Comparison of ENCODE assay signal across 24 cellular contexts in genomic region chr10:52807803-52808202, GRCh38. TPM values are rescaled to one million over a fixed set of nuclear protein-coding genes. Genes with fewer than 3 reads are reported as not detected.
DNase-seq lines count a peak whose midpoint lies in the region; ATAC-seq, FAIRE-seq and TF ChIP-seq lines count a peak whose summit lies in the region.
"Had no signal": no experiment of that assay in that cellular context is flagged by ENCODE, and none has a peak within 500 bp of the region (broad histone marks: within the 10 kb centered on the region; RNA-seq: fewer than 3 reads in every experiment).

No MANE protein-coding gene starts in this region.

- no peak for FAIRE-seq in GM12878 (lab: Jason Lieb, UNC)

- 0% methylated on average over 2 of the region's 2 CpGs for WGBS in GM12878 (ENCODE audit: insufficient coverage, insufficient replicate concordance, low lambda C conversion rate, missing lambda C conversion rate)

- ATAC-seq in GM18858 (IDR thresholded peaks at IDR 0.05; ENCODE audit: unreplicated experiment), result peak; percentile 59
- ATAC-seq in GM19463 (IDR thresholded peaks at IDR 0.05; ENCODE audit: unreplicated experiment), result peak; percentile 75
- ATAC-seq in HG03378 (IDR thresholded peaks at IDR 0.05; ENCODE audit: unreplicated experiment), result peak; percentile 67
- ATAC-seq in GM12878, result peak; percentile 41
- ATAC-seq in GM21515 (IDR thresholded peaks at IDR 0.05; ENCODE audit: unreplicated experiment), result no peak

- H3K9me3 ChIP-seq in GM12878 (replicated peaks; ENCODE audit: control insufficient read depth, insufficient read depth, low read length), result no peaks in the 10 kb centered on the region
- H3K9me3 ChIP-seq: BE2C had no signal

- in situ Hi-C loops in GM12878 (cut with MboI), result no loop called here

- H3K4me1 ChIP-seq in GM12878 (ENCODE audit: control insufficient read depth, insufficient read depth, low read length), result no peaks in the 10 kb centered on the region
- H3K4me1 ChIP-seq: BE2C had no signal

- DNase-seq in GM12878 (ENCODE audit: low read depth, low spot score), result no peak
- no peak for DNase-seq in DMS 273 (lab: John Stamatoyannopoulos, UW; ENCODE audit: unreplicated experiment)
- DNase-seq in T1000 (lab: John Stamatoyannopoulos, UW), result no peak
- DNase-seq: BE2C; Caco-2; CD4-positive, CD25-positive, alpha-beta regulatory T cell; GOT3; HCEC 1CT; IMR-90; NCI-H1694; NCI-H2081; NCI-H2171; NCI-H524 treated with DMSO at 0.1 percent for 48 hours; NCI-H82; Right ventricle myocardium superior had no signal

- CTCF ChIA-PET in GM12878 (lab: Yijun Ruan, JAX), result interaction anchor here (1.2 to 1.9 kb wide), 2 partner anchors 10 to 11 kb away, joined by 4 to 8 read pairs; no protein-coding TSS in a partner anchor

- SMC1A ChIA-PET in GM12878 (lab: Charles Lee; ENCODE audit: uncharacterized antibody, unreplicated experiment), result interaction anchor here (0.9 kb wide), 1 partner anchor 10 kb away, joined by 3 read pairs; no protein-coding TSS in a partner anchor

- H4K20me1 ChIP-seq in GM12878 (ENCODE audit: control insufficient read depth, insufficient read depth), result no peaks in the 10 kb centered on the region

- no peaks in the 10 kb centered on the region; a peak in 2 of 4 replicates for H3K27me3 ChIP-seq in GM12878 (replicated peaks in 1 of 2; ENCODE audit: control insufficient read depth in 2 of 2, insufficient read depth in 2 of 2, low read length in 1 of 2)

- H3K36me3 ChIP-seq in GM12878 (ENCODE audit: control insufficient read depth in 2 of 2, insufficient read depth in 2 of 2, low read length in 1 of 2), result no peaks in the 10 kb centered on the region
- H3K36me3 ChIP-seq: BE2C had no signal

- RAD21 ChIA-PET in GM12878 (lab: Charles Lee; ENCODE audit: unreplicated experiment), result no interaction called here

- H3K4me3 ChIP-seq in GM12878, result no peak overlapping the region

- POLR2A ChIA-PET in GM12878 (lab: Charles Lee), result no interaction called here

- TF ChIP-seq RAD21 in GM12878 (IDR thresholded peaks at IDR 0.05; ENCODE audit: insufficient read depth, low read depth, low read length), result no peak

- H3K9ac ChIP-seq in GM12878 (ENCODE audit: control insufficient read depth, insufficient read depth, low read length), result no peak overlapping the region
- H3K9ac ChIP-seq: KMS-11 had no signal

- TF ChIP-seq CTCF in GM12878 (IDR thresholded peaks at IDR 0.05 in 2 of 3, conservative IDR thresholded peaks at IDR 0.05 in 1 of 3; ENCODE audit: control insufficient read depth in 2 of 3, extremely low read depth in 1 of 3, insufficient read depth in 1 of 3, low read depth in 3 of 3, low read length in 3 of 3), result no peak

- BruUV-seq in GM12878 (replicated peaks; lab: Mats Ljungman, UMichigan), result no TSS peak

- TF ChIP-seq POLR2A in GM12878 (IDR thresholded peaks at IDR 0.05; ENCODE audit: low read depth, low read length), result no peak

- intact Hi-C loops in GM12878 (cut with micrococcal nuclease; ENCODE audit: unreplicated experiment), result no loop called here

- H3K4me2 ChIP-seq in GM12878 (ENCODE audit: control insufficient read depth, insufficient read depth), result no peak overlapping the region
- H3K4me2 ChIP-seq: KMS-11 had no signal

- no peak overlapping the region for H2AFZ ChIP-seq in GM12878 (ENCODE audit: control insufficient read depth, low read depth, low read length)

- H3K27ac ChIP-seq in GM12878 (ENCODE audit: control insufficient read depth, insufficient read depth), result no peak overlapping the region
- H3K27ac ChIP-seq: KMS-11 had no signal

- no peak for TF ChIP-seq EP300 in GM12878 (IDR thresholded peaks at IDR 0.05; ENCODE audit: borderline replicate concordance in 1 of 2, control insufficient read depth in 1 of 2, low read depth in 2 of 2, low read length in 2 of 2)

- no peaks in the 10 kb centered on the region for H3K79me2 ChIP-seq in GM12878 (ENCODE audit: control insufficient read depth, insufficient read depth, low read length)

TF ChIP-seq in GM12878, 131 proteins besides CTCF, POLR2A, EP300 and RAD21:
- TF ChIP-seq, protein P1, sequence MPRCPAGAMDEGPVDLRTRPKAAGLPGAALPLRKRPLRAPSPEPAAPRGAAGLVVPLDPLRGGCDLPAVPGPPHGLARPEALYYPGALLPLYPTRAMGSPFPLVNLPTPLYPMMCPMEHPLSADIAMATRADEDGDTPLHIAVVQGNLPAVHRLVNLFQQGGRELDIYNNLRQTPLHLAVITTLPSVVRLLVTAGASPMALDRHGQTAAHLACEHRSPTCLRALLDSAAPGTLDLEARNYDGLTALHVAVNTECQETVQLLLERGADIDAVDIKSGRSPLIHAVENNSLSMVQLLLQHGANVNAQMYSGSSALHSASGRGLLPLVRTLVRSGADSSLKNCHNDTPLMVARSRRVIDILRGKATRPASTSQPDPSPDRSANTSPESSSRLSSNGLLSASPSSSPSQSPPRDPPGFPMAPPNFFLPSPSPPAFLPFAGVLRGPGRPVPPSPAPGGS (IDR thresholded peaks at IDR 0.05; ENCODE audit: borderline replicate concordance, insufficient read depth, low read depth, low read length, poor library complexity, severe bottlenecking), result no peak
- TF ChIP-seq SUPT20H (IDR thresholded peaks at IDR 0.05; ENCODE audit: borderline replicate concordance, control insufficient read depth, low read depth, low read length), result no peak
- no peak for TF ChIP-seq MEF2B (IDR thresholded peaks at IDR 0.05; ENCODE audit: partially characterized antibody, poor library complexity, severe bottlenecking)

RNA-seq across cellular contexts. Expression of gene MBL2, which starts 35.2 kb away (rescaled TPM):
- not detected in 2 replicates for total RNA-seq in GM12878 (2013; cell fraction: nucleolus; rRNA removed)
- total RNA-seq in GM12878 (2014; rRNA removed) (not detected in 2 replicates), GM12878 (2014; rRNA removed; fragmentation: Illumina TruSeq; extraction: Trizol) (not detected in 2 replicates), GM12878 (2021) (not detected in 2 replicates)
- polyA plus RNA-seq in GM12878 (2011; ENCODE audit: low read depth), result not detected
- polyA plus RNA-seq in GM12878 (2011; rRNA removed) (not detected in 2 replicates), GM12878 (2014; fragmentation: Illumina TruSeq; extraction: Trizol) (not detected in 2 replicates), GM12878 (2014; fragmentation: Nextera tagmentation; extraction: Ambion mirVana) (not detected), GM12878 (2014; rRNA removed) (not detected in 2 replicates), GM12878 (2016; fragmentation: Nextera tagmentation; extraction: Ambion mirVana) (not detected)
- not detected in 2 replicates for polyA plus RNA-seq in GM12878 (2011; cell fraction: cytosol; rRNA removed)
- not detected in 2 replicates for polyA plus RNA-seq in GM12878 (2011; cell fraction: nucleus; rRNA removed)
- not detected in 2 replicates for polyA plus RNA-seq in GM12878 (2012)
- not detected in 2 replicates for polyA minus RNA-seq in GM12878 (2011; rRNA and poly(A)+ RNA removed)
- not detected in 2 replicates for polyA minus RNA-seq in GM12878 (2011; cell fraction: cytosol; rRNA and poly(A)+ RNA removed)
- not detected in 2 replicates for polyA minus RNA-seq in GM12878 (2011; cell fraction: nucleus; rRNA and poly(A)+ RNA removed)
- total RNA-seq: A673; CD4-positive, CD25-positive, alpha-beta regulatory T cell; IMR-90; Right ventricle myocardium superior; RPMI7951; SK-MEL-5; T-helper 1 cell treated with Interleukin-12 subunit alpha and Interleukin-12 subunit beta and Interleukin-4 antibody, amounts not matched to agents 30 ng/mL and 1 ng/mL, for 36 hours had no signal
- polyA plus RNA-seq: CD4-positive, CD25-positive, alpha-beta regulatory T cell; IMR-90 had no signal
